ENCODE assay signal across 28 cellular contexts in the genomic region with DNA sequence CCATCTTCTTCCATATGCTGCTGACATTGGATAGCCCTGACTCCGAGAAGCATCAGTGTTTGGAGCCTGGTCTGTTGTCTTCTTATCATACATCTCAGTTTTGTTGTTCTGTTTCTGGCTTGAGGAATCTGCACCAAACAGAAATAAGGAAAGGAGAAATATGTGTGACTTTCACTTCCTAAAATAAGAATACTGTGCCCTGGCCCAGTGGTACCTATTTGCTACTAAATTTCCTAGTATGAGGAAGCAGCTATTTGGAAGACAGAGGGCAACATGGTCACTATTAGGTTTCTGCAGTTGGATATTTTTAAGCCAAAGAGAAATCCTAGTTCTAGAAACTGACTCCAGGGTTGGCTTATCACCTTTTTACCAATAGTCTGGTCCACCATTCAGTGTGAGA. TPM values are rescaled to one million over a fixed set of nuclear protein-coding genes. Genes with fewer than 3 reads are reported as not detected.
"Had no signal": no experiment of that assay in that cellular context is flagged by ENCODE, and none has a peak within 500 bp of the region (broad histone marks: within the 10 kb centered on the region; RNA-seq: fewer than 3 reads in every experiment).

No MANE protein-coding gene starts in this region.

- H3K9me3 ChIP-seq: ascending aorta, Peyer's patch had no signal

- DNase-seq: activated CD4-positive, alpha-beta memory T cell treated with anti-CD3 and anti-CD28 coated beads for 36 hours; activated CD4-positive, alpha-beta T cell treated with anti-CD3 and anti-CD28 coated beads, Interleukin-2, amount 10 ng/mL, durations not matched to agents 7 days and 5 days; activated CD4-positive, CD25-positive, alpha-beta regulatory T cell; activated CD8-positive, alpha-beta memory T cell treated with anti-CD3 and anti-CD28 coated beads for 24 hours; activated effector memory CD4-positive, alpha-beta T cell treated with anti-CD3 and anti-CD28 coated beads, Interleukin-2, amount 50 U/mL, for 16 hours; activated naive CD4-positive, alpha-beta T cell treated with Interleukin-2 at 50 U/mL for 16 hours; activated naive CD8-positive, alpha-beta T cell treated with anti-CD3 and anti-CD28 coated beads, Interleukin-2, amount 50 U/mL, for 24 hours; activated T-cell treated with anti-CD3 and anti-CD28 coated beads, Interleukin-2, amount 50 U/mL, for 4 hours; amniotic stem cell; Karpas-422; MM.1S; NCI-H1092 treated with DMSO at 0.1 percent for 48 hours; NCI-H1436; NCI-H1694 treated with DMSO at 0.1 percent for 48 hours; NCI-H2029 treated with DMSO at 0.1 percent for 48 hours; NCI-H446; NCI-H524; Peyer's patch; Right ventricle myocardium superior; T-helper 17 cell; T1000 had no signal

- H3K9me3 Mint-ChIP-seq: activated CD4-positive, alpha-beta memory T cell treated with anti-CD3 and anti-CD28 coated beads for 36 hours; activated CD4-positive, alpha-beta T cell treated with anti-CD3 and anti-CD28 coated beads, Interleukin-2, amount 10 ng/mL, durations not matched to agents 7 days and 5 days; activated naive CD4-positive, alpha-beta T cell treated with anti-CD3 and anti-CD28 coated beads, Interleukin-2, amount 50 U/mL, for 72 hours; activated naive CD8-positive, alpha-beta T cell treated with anti-CD3 and anti-CD28 coated beads, Interleukin-2, amount 50 U/mL, for 24 hours; activated T-cell treated with anti-CD3 and anti-CD28 coated beads, Interleukin-2, amount 50 U/mL, for 4 hours; brain; central memory CD8-positive, alpha-beta T cell had no signal

- H3K4me1 ChIP-seq: ascending aorta, Peyer's patch had no signal

- H3K4me1 Mint-ChIP-seq: activated CD4-positive, alpha-beta T cell treated with anti-CD3 and anti-CD28 coated beads, Interleukin-2, amount 10 ng/mL, durations not matched to agents 7 days and 5 days; activated naive CD8-positive, alpha-beta T cell treated with anti-CD3 and anti-CD28 coated beads, Interleukin-2, amount 50 U/mL, for 24 hours; central memory CD8-positive, alpha-beta T cell; T-helper 17 cell had no signal

- H3K27me3 Mint-ChIP-seq: activated CD4-positive, alpha-beta memory T cell treated with anti-CD3 and anti-CD28 coated beads for 36 hours; activated CD4-positive, alpha-beta T cell treated with anti-CD3 and anti-CD28 coated beads, Interleukin-2, amount 10 ng/mL, durations not matched to agents 7 days and 5 days; brain; central memory CD8-positive, alpha-beta T cell had no signal

- H3K27ac Mint-ChIP-seq: activated CD4-positive, alpha-beta memory T cell treated with anti-CD3 and anti-CD28 coated beads for 36 hours; activated CD4-positive, alpha-beta T cell treated with anti-CD3 and anti-CD28 coated beads, Interleukin-2, amount 10 ng/mL, durations not matched to agents 7 days and 5 days; activated naive CD4-positive, alpha-beta T cell treated with anti-CD3 and anti-CD28 coated beads, Interleukin-2, amount 50 U/mL, for 72 hours; activated naive CD8-positive, alpha-beta T cell treated with anti-CD3 and anti-CD28 coated beads, Interleukin-2, amount 50 U/mL, for 24 hours; brain; T-helper 17 cell had no signal

- H3K27me3 ChIP-seq: ascending aorta, Peyer's patch had no signal

- H3K36me3 Mint-ChIP-seq: activated CD4-positive, alpha-beta memory T cell treated with anti-CD3 and anti-CD28 coated beads for 36 hours; activated naive CD4-positive, alpha-beta T cell treated with anti-CD3 and anti-CD28 coated beads, Interleukin-2, amount 50 U/mL, for 72 hours; brain had no signal

- H3K4me3 Mint-ChIP-seq: activated CD4-positive, alpha-beta memory T cell treated with anti-CD3 and anti-CD28 coated beads for 36 hours; activated CD4-positive, alpha-beta T cell treated with anti-CD3 and anti-CD28 coated beads, Interleukin-2, amount 10 ng/mL, durations not matched to agents 7 days and 5 days; activated naive CD8-positive, alpha-beta T cell treated with anti-CD3 and anti-CD28 coated beads, Interleukin-2, amount 50 U/mL, for 24 hours; activated T-cell treated with anti-CD3 and anti-CD28 coated beads, Interleukin-2, amount 50 U/mL, for 4 hours; brain; central memory CD8-positive, alpha-beta T cell; T-helper 17 cell had no signal

- H3K36me3 ChIP-seq: ascending aorta, Peyer's patch had no signal

- ATAC-seq: activated naive CD4-positive, alpha-beta T cell treated with anti-CD3 and anti-CD28 coated beads, Interleukin-2, amount 50 U/mL, for 72 hours; activated naive CD8-positive, alpha-beta T cell treated with anti-CD3 and anti-CD28 coated beads, Interleukin-2, amount 50 U/mL, for 24 hours; activated T-cell treated with anti-CD3 and anti-CD28 coated beads, Interleukin-2, amount 50 U/mL, for 4 hours; K562; T-helper 17 cell had no signal

- H3K27ac ChIP-seq: ascending aorta, Peyer's patch, RWPE1, VCaP had no signal

- H3K4me3 ChIP-seq: ascending aorta, K562, Peyer's patch had no signal

RNA-seq across cellular contexts. Expression of a gene that starts 16.8 kb away (rescaled TPM):
- total RNA-seq: activated CD4-positive, alpha-beta memory T cell treated with anti-CD3 and anti-CD28 coated beads for 36 hours; activated CD4-positive, alpha-beta T cell treated with anti-CD3 and anti-CD28 coated beads, Interleukin-2, amount 10 ng/mL, durations not matched to agents 7 days and 5 days; activated naive CD4-positive, alpha-beta T cell treated with anti-CD3 and anti-CD28 coated beads, Interleukin-2, amount 50 U/mL, for 72 hours; activated T-cell treated with anti-CD3 and anti-CD28 coated beads, Interleukin-2, amount 50 U/mL, for 4 hours; ascending aorta; K562; Peyer's patch; Right ventricle myocardium superior; T-helper 17 cell had no signal
- polyA plus RNA-seq: K562 had no signal

RNA-seq across cellular contexts. Expression of a gene that starts 38.0 kb away (rescaled TPM):
- total RNA-seq: activated CD4-positive, alpha-beta memory T cell treated with anti-CD3 and anti-CD28 coated beads for 36 hours; activated CD4-positive, alpha-beta T cell treated with anti-CD3 and anti-CD28 coated beads, Interleukin-2, amount 10 ng/mL, durations not matched to agents 7 days and 5 days; activated naive CD4-positive, alpha-beta T cell treated with anti-CD3 and anti-CD28 coated beads, Interleukin-2, amount 50 U/mL, for 72 hours; activated T-cell treated with anti-CD3 and anti-CD28 coated beads, Interleukin-2, amount 50 U/mL, for 4 hours; K562; Peyer's patch; Right ventricle myocardium superior; T-helper 17 cell had no signal
- polyA plus RNA-seq: K562 had no signal
